In the genomic region with DNA sequence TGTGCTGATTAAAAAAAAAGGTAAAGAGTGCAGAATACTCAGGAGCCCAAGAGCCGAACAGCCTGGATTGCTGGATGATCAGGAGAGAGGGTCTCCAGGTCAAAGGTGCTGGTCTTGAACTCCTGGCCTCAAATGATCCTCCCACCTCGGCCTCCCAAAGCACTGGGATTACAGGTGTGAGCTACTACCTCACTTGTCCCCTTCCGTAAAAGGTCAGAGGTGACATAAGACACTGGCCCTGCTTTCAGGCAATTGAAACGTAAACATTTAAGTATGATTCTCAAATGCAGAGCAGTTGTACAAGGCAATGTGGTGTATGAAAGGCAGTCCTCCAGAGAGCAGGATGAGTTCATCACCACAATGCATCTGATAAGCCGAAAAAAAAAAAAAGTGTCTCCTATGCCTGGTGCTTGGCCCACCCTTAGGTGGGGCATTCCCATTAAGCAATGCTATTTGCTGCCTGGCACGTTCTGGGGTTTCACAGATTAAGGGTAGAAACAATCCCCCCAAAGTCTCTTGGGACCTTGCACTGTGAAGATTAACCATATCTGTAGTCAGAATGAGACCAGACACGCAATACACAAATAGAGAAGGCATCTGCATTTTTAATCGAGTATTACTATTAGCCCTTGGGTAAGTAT, we compare ENCODE assay signal across 13 cellular contexts. TPM values are rescaled to one million over a fixed set of nuclear protein-coding genes. Genes with fewer than 3 reads are reported as not detected.
DNase-seq lines count a peak whose midpoint lies in the region; ATAC-seq, FAIRE-seq and TF ChIP-seq lines count a peak whose summit lies in the region.
"Had no signal": no experiment of that assay in that cellular context is flagged by ENCODE, and none has a peak within 500 bp of the region (broad histone marks: within the 10 kb centered on the region; RNA-seq: fewer than 3 reads in every experiment).

No MANE protein-coding gene starts in this region.

- RAD21 ChIA-PET in GM12878 (lab: Charles Lee; ENCODE audit: unreplicated experiment), result interaction anchor here (0.7 to 1.0 kb wide), 3 partner anchors 43 to 48 kb away, joined by 3 to 5 read pairs (median 4); partner anchors contain the start of gene PARP1

- in situ Hi-C loops in GM12878 (cut with MboI), result no loop called here

- H3K36me3 ChIP-seq in GM12878 (ENCODE audit: control insufficient read depth in 2 of 2, insufficient read depth in 2 of 2, low read length in 1 of 2) (peaks cover 22 to 49% of the 10 kb centered on the region in 2 experiments), left lung (peaks cover 0 to 95% of the 10 kb centered on the region in 2 donors), upper lobe of left lung (peaks cover 17 to 78% (median 65%) of the 10 kb centered on the region in 4 donors)

- H3K27me3 ChIP-seq in GM12878 (replicated peaks in 1 of 2; ENCODE audit: control insufficient read depth in 2 of 2, insufficient read depth in 2 of 2, low read length in 1 of 2), result no peaks in the 10 kb centered on the region
- no peaks in the 10 kb centered on the region for H3K27me3 ChIP-seq in left lung
- H3K27me3 ChIP-seq in upper lobe of left lung, result no peaks in the 10 kb centered on the region
- H3K27me3 ChIP-seq: heart right ventricle had no signal

- peaks cover 53% of the 10 kb centered on the region for H3K36me3 Mint-ChIP-seq in T-helper 2 cell treated with Interferon-gamma antibody and Interleukin-4, amounts not matched to agents 5 μg/mL and 100 μg/mL, for 36 hours (ENCODE audit: low read depth)

- WGBS in GM12878 (ENCODE audit: insufficient coverage, insufficient replicate concordance, low lambda C conversion rate, missing lambda C conversion rate), result 17% methylated on average over 8 of the region's 8 CpGs
- 91 to 96% methylated on average over 8 of the region's 8 CpGs for WGBS in upper lobe of left lung, 2 donors

- SMC1A ChIA-PET in GM12878 (lab: Charles Lee; ENCODE audit: uncharacterized antibody, unreplicated experiment), result interaction anchor here (0.7 to 1.6 kb wide), 3 partner anchors 15 to 235 kb away, joined by 3 to 4 read pairs (median 3); no protein-coding TSS in a partner anchor

- H3K4me3 Mint-ChIP-seq in T-helper 2 cell treated with Interferon-gamma antibody and Interleukin-4, amounts not matched to agents 5 μg/mL and 100 μg/mL, for 36 hours, result no peak overlapping the region

- no peaks in the 10 kb centered on the region for H3K79me2 ChIP-seq in GM12878 (ENCODE audit: control insufficient read depth, insufficient read depth, low read length)

- H3K4me1 Mint-ChIP-seq in T-helper 2 cell treated with Interferon-gamma antibody and Interleukin-4, amounts not matched to agents 5 μg/mL and 100 μg/mL, for 36 hours (ENCODE audit: low read depth), result no peaks in the 10 kb centered on the region

- intact Hi-C loops in GM12878 (cut with micrococcal nuclease; ENCODE audit: unreplicated experiment) (no loop called here), left lung (cut with DNase I) (no loop called here)

- FAIRE-seq in GM12878 (lab: Jason Lieb, UNC), result no peak

- no peak overlapping the region for H3K9ac ChIP-seq in GM12878 (ENCODE audit: control insufficient read depth, insufficient read depth, low read length)

- ATAC-seq in GM18867 (IDR thresholded peaks at IDR 0.05; ENCODE audit: unreplicated experiment) (peak; percentile 63), GM21529 (IDR thresholded peaks at IDR 0.05; ENCODE audit: unreplicated experiment) (peak; percentile 57), HG03103 (IDR thresholded peaks at IDR 0.05; ENCODE audit: low read depth, unreplicated experiment) (peak; percentile 43), GM12878 (peak; percentile 90), left lung (no peak), upper lobe of left lung (ENCODE audit: low FRiP score in 2 of 2) (no peak)
- ATAC-seq: heart right ventricle had no signal

- H3K9me3 ChIP-seq in GM12878 (replicated peaks; ENCODE audit: control insufficient read depth, insufficient read depth, low read length) (no peaks in the 10 kb centered on the region), left lung (no peaks in the 10 kb centered on the region), upper lobe of left lung (no peaks in the 10 kb centered on the region)
- H3K9me3 ChIP-seq: heart right ventricle, thoracic aorta had no signal

- no peak for TF ChIP-seq CTCF in GM12878 (IDR thresholded peaks at IDR 0.05 in 2 of 3, conservative IDR thresholded peaks at IDR 0.05 in 1 of 3; ENCODE audit: control insufficient read depth in 2 of 3, extremely low read depth in 1 of 3, insufficient read depth in 1 of 3, low read depth in 3 of 3, low read length in 3 of 3)
- TF ChIP-seq CTCF in left lung (IDR thresholded peaks at IDR 0.05), result no peak
- no peak for TF ChIP-seq CTCF in upper lobe of left lung (IDR thresholded peaks at IDR 0.05)

- no peak overlapping the region for H3K4me3 ChIP-seq in GM12878
- no peak overlapping the region for H3K4me3 ChIP-seq in left lung
- no peak overlapping the region for H3K4me3 ChIP-seq in upper lobe of left lung
- H3K4me3 ChIP-seq: heart right ventricle, thoracic aorta had no signal

- TF ChIP-seq POLR2A in GM12878 (IDR thresholded peaks at IDR 0.05; ENCODE audit: low read depth, low read length) (no peak), upper lobe of left lung (IDR thresholded peaks at IDR 0.05) (no peak)

- peak; percentile 77 to 84; a peak in 2 of 4 replicates for TF ChIP-seq EP300 in GM12878 (IDR thresholded peaks at IDR 0.05; ENCODE audit: borderline replicate concordance in 1 of 2, control insufficient read depth in 1 of 2, low read depth in 2 of 2, low read length in 2 of 2)
- TF ChIP-seq EP300 in upper lobe of left lung (IDR thresholded peaks at IDR 0.05), result no peak

- no peak for TF ChIP-seq RAD21 in GM12878 (IDR thresholded peaks at IDR 0.05; ENCODE audit: insufficient read depth, low read depth, low read length)

- POLR2A ChIA-PET in GM12878 (lab: Charles Lee), result interaction anchor here (0.6 to 1.2 kb wide), 2 partner anchors 180 to 252 kb away, joined by 3 to 4 read pairs; no protein-coding TSS in a partner anchor

- H4K20me1 ChIP-seq in GM12878 (ENCODE audit: control insufficient read depth, insufficient read depth), result no peaks in the 10 kb centered on the region

- H3K27me3 Mint-ChIP-seq in T-helper 2 cell treated with Interferon-gamma antibody and Interleukin-4, amounts not matched to agents 5 μg/mL and 100 μg/mL, for 36 hours (ENCODE audit: low read depth), result no peaks in the 10 kb centered on the region

- peak; percentile 87 for DNase-seq in GM12878 (ENCODE audit: low read depth, low spot score)
- DNase-seq in left lung, result no peak
- DNase-seq in upper lobe of left lung, result no peak
- no peak for DNase-seq in activated CD4-positive, alpha-beta T cell treated with anti-CD3 and anti-CD28 coated beads for 1 hour
- DNase-seq in T-helper 2 cell treated with Interferon-gamma antibody and Interleukin-4, amounts not matched to agents 5 μg/mL and 100 μg/mL, for 36 hours (ENCODE audit: low spot score), result no peak
- DNase-seq: COR-L47, heart right ventricle, mammary epithelial cell, NCI-H1694 had no signal

- H3K4me2 ChIP-seq in GM12878 (ENCODE audit: control insufficient read depth, insufficient read depth), result no peak overlapping the region

- H3K27ac Mint-ChIP-seq in T-helper 2 cell treated with Interferon-gamma antibody and Interleukin-4, amounts not matched to agents 5 μg/mL and 100 μg/mL, for 36 hours, result no peak overlapping the region

- H2AFZ ChIP-seq in GM12878 (ENCODE audit: control insufficient read depth, low read depth, low read length), result no peak overlapping the region

- H3K9me3 Mint-ChIP-seq in T-helper 2 cell treated with Interferon-gamma antibody and Interleukin-4, amounts not matched to agents 5 μg/mL and 100 μg/mL, for 36 hours, result no peaks in the 10 kb centered on the region

- CTCF ChIA-PET in GM12878 (lab: Yijun Ruan, JAX), result interaction anchor here (1.3 kb wide), 1 partner anchor 27 kb away, joined by 3 read pairs; no protein-coding TSS in a partner anchor

- H3K27ac ChIP-seq in GM12878 (ENCODE audit: control insufficient read depth, insufficient read depth) (0 out of 2 replicates have a peak overlapping the region, but pooled peaks have one; percentile 4), left lung (no peak overlapping the region), upper lobe of left lung (no peak overlapping the region)
- H3K27ac ChIP-seq: heart right ventricle, thoracic aorta had no signal

- BruUV-seq in GM12878 (replicated peaks; lab: Mats Ljungman, UMichigan), result no TSS peak

- H3K4me1 ChIP-seq in GM12878 (ENCODE audit: control insufficient read depth, insufficient read depth, low read length) (peaks cover 14% of the 10 kb centered on the region), left lung (no peaks in the 10 kb centered on the region), upper lobe of left lung (no peaks in the 10 kb centered on the region)

RNA-seq across cellular contexts. Expression of gene PARP1, which starts 47.7 kb away (rescaled TPM):
- 112 and 136 TPM in 2 replicates for total RNA-seq in GM12878 (2013; cell fraction: nucleolus; rRNA removed)
- total RNA-seq in GM12878 (2014; rRNA removed), result 283 and 287 TPM in 2 replicates
- total RNA-seq in GM12878 (2014; rRNA removed; fragmentation: Illumina TruSeq; extraction: Trizol), result 171 and 183 TPM in 2 replicates
- 268 and 270 TPM in 2 replicates for total RNA-seq in GM12878 (2021)
- 66.0 TPM for polyA plus RNA-seq in GM12878 (2011; ENCODE audit: low read depth)
- polyA plus RNA-seq in GM12878 (2011; rRNA removed), result 116 and 202 TPM in 2 replicates
- polyA plus RNA-seq in GM12878 (2011; cell fraction: cytosol; rRNA removed), result 270 and 276 TPM in 2 replicates
- polyA plus RNA-seq in GM12878 (2011; cell fraction: nucleus; rRNA removed), result 172 and 285 TPM in 2 replicates
- 121 and 128 TPM in 2 replicates for polyA plus RNA-seq in GM12878 (2012)
- polyA plus RNA-seq in GM12878 (2014; fragmentation: Illumina TruSeq; extraction: Trizol), result 253 and 260 TPM in 2 replicates
- 100 to 1,000 TPM; 113 to 170 TPM for polyA plus RNA-seq in GM12878 (2014; fragmentation: Nextera tagmentation; extraction: Ambion mirVana)
- 281 and 350 TPM in 2 replicates for polyA plus RNA-seq in GM12878 (2014; rRNA removed)
- polyA plus RNA-seq in GM12878 (2016; fragmentation: Nextera tagmentation; extraction: Ambion mirVana), result 100 to 1,000 TPM; 271 to 274 TPM
- 185 and 231 TPM in 2 replicates for polyA minus RNA-seq in GM12878 (2011; rRNA and poly(A)+ RNA removed)
- 74.6 and 90.0 TPM in 2 replicates for polyA minus RNA-seq in GM12878 (2011; cell fraction: cytosol; rRNA and poly(A)+ RNA removed)
- 83.4 and 139 TPM in 2 replicates for polyA minus RNA-seq in GM12878 (2011; cell fraction: nucleus; rRNA and poly(A)+ RNA removed)
- total RNA-seq in left lung, result 10 to 100 TPM; 78.7 to 97.3 TPM
- 10 to 100 TPM; 56.5 to 97.9 (median 76.7) TPM for total RNA-seq in upper lobe of left lung

RNA-seq across cellular contexts. Expression of gene LIN9, which starts 51.3 kb away (rescaled TPM):
- total RNA-seq in GM12878 (2013; cell fraction: nucleolus; rRNA removed), result 8.5 and 9.8 TPM in 2 replicates
- 7.6 and 9.2 TPM in 2 replicates for total RNA-seq in GM12878 (2014; rRNA removed)
- 10.9 and 11.0 TPM in 2 replicates for total RNA-seq in GM12878 (2014; rRNA removed; fragmentation: Illumina TruSeq; extraction: Trizol)
- total RNA-seq in GM12878 (2021), result 7.0 and 7.7 TPM in 2 replicates
- 1.1 TPM for polyA plus RNA-seq in GM12878 (2011; ENCODE audit: low read depth)
- 9.0 and 14.4 TPM in 2 replicates for polyA plus RNA-seq in GM12878 (2011; rRNA removed)
- 4.0 and 4.7 TPM in 2 replicates for polyA plus RNA-seq in GM12878 (2011; cell fraction: cytosol; rRNA removed)
- polyA plus RNA-seq in GM12878 (2011; cell fraction: nucleus; rRNA removed), result 5.1 and 6.4 TPM in 2 replicates
- polyA plus RNA-seq in GM12878 (2012), result 1.6 and 3.0 TPM in 2 replicates
- polyA plus RNA-seq in GM12878 (2014; fragmentation: Illumina TruSeq; extraction: Trizol), result 9.3 and 14.0 TPM in 2 replicates
- 1 to 10 TPM; 5.9 to 6.5 TPM for polyA plus RNA-seq in GM12878 (2014; fragmentation: Nextera tagmentation; extraction: Ambion mirVana)
- polyA plus RNA-seq in GM12878 (2014; rRNA removed), result 4.7 and 7.2 TPM in 2 replicates
- polyA plus RNA-seq in GM12878 (2016; fragmentation: Nextera tagmentation; extraction: Ambion mirVana), result 10 to 100 TPM; 12.8 to 13.5 TPM
- 7.0 and 8.0 TPM in 2 replicates for polyA minus RNA-seq in GM12878 (2011; rRNA and poly(A)+ RNA removed)
- 2.4 and 2.7 TPM in 2 replicates for polyA minus RNA-seq in GM12878 (2011; cell fraction: cytosol; rRNA and poly(A)+ RNA removed)
- 3.5 and 7.8 TPM in 2 replicates for polyA minus RNA-seq in GM12878 (2011; cell fraction: nucleus; rRNA and poly(A)+ RNA removed)
- total RNA-seq in left lung, result 1 to 10 TPM; 3.7 to 3.8 TPM
- total RNA-seq in upper lobe of left lung, result 1 to 10 TPM in 5 of 6 donors, under 1 TPM in 1; 1.00 to 6.2 (median 3.7) TPM

Comparison
In these comparisons a context has a peak if more than half of its experiments do, and no peak if none do; other contexts are left out.
1. ATAC-seq: peak in GM18867 (single experiment), GM21529 (single experiment), HG03103 (single experiment) and GM12878 (single experiment); none in left lung (single experiment) and upper lobe of left lung (0 of 2).